In genomic region chr22:46251266-46251665, GRCh38 we compare ENCODE assay signal across 10 cellular contexts. TPM values are rescaled to one million over a fixed set of nuclear protein-coding genes. Genes with fewer than 3 reads are reported as not detected.
A peak's percentile ranks its signal among the peaks of the same experiment; 100 is the strongest.
DNase-seq lines count a peak whose midpoint lies in the region; ATAC-seq, FAIRE-seq and TF ChIP-seq lines count a peak whose summit lies in the region.
"Had no signal": no experiment of that assay in that cellular context is flagged by ENCODE, and none has a peak within 500 bp of the region (broad histone marks: within the 10 kb centered on the region; RNA-seq: fewer than 3 reads in every experiment).

No MANE protein-coding gene starts in this region.

- peak overlapping the region; percentile 86 to 89 for H3K4me3 Mint-ChIP-seq in activated T-cell treated with anti-CD3 and anti-CD28 coated beads, Interleukin-2, amount 50 U/mL, for 72 hours
- H3K4me3 Mint-ChIP-seq in activated T-helper 1 cell treated with anti-CD3 and anti-CD28 coated beads, Interleukin-12 subunit alpha, Interleukin-12 subunit beta, Interleukin-2, Interleukin-4 antibody, amounts not matched to agents 30 ng/mL and 10 ng/mL and 1 ng/mL, durations not matched to agents 14 hours and 24 hours and 36 hours = peak overlapping the region; percentile 87

- H4K20me1 ChIP-seq in keratinocyte (ENCODE audit: control insufficient read depth, extremely low read depth, insufficient read depth, low read length) = no peaks in the 10 kb centered on the region

- DNase-seq in activated T-cell treated with anti-CD3 and anti-CD28 coated beads, Interleukin-2, amount 50 U/mL, for 72 hours = no peak
- no peak for DNase-seq in activated T-cell treated with anti-CD3 and anti-CD28 coated beads for 4 hours
- DNase-seq in activated T-helper 1 cell treated with anti-CD3 and anti-CD28 coated beads, Interleukin-12 subunit alpha, Interleukin-12 subunit beta, Interleukin-2, Interleukin-4 antibody, amounts not matched to agents 30 ng/mL and 10 ng/mL and 1 ng/mL, durations not matched to agents 14 hours and 24 hours and 36 hours (ENCODE audit: low spot score) = no peak
- DNase-seq in keratinocyte (ENCODE audit: low read depth, low spot score) = no peak
- no peak for DNase-seq in testis
- DNase-seq in medulla oblongata (ENCODE audit: extremely low spot score) = no peak
- DNase-seq: COR-L47 had no signal

- TF ChIP-seq POLR2A in testis (IDR thresholded peaks at IDR 0.05) = no peak

- H3K27me3 ChIP-seq in keratinocyte (ENCODE audit: control insufficient read depth, extremely low read depth, insufficient read depth, low read length) = no peaks in the 10 kb centered on the region
- H3K27me3 ChIP-seq in testis = no peaks in the 10 kb centered on the region

- no peaks in the 10 kb centered on the region for H3K9me1 ChIP-seq in keratinocyte (ENCODE audit: control insufficient read depth, extremely low read depth, insufficient read depth, low read length)

- peaks cover 34% of the 10 kb centered on the region for H3K4me1 Mint-ChIP-seq in activated T-cell treated with anti-CD3 and anti-CD28 coated beads, Interleukin-2, amount 50 U/mL, for 72 hours (ENCODE audit: low read depth)
- H3K4me1 Mint-ChIP-seq in activated T-helper 1 cell treated with anti-CD3 and anti-CD28 coated beads, Interleukin-12 subunit alpha, Interleukin-12 subunit beta, Interleukin-2, Interleukin-4 antibody, amounts not matched to agents 30 ng/mL and 10 ng/mL and 1 ng/mL, durations not matched to agents 14 hours and 24 hours and 36 hours (ENCODE audit: low read depth) = peaks cover 31% of the 10 kb centered on the region

- H3K27me3 Mint-ChIP-seq in activated T-cell treated with anti-CD3 and anti-CD28 coated beads, Interleukin-2, amount 50 U/mL, for 72 hours (ENCODE audit: low read depth) = peaks cover 2% of the 10 kb centered on the region
- H3K27me3 Mint-ChIP-seq in activated T-helper 1 cell treated with anti-CD3 and anti-CD28 coated beads, Interleukin-12 subunit alpha, Interleukin-12 subunit beta, Interleukin-2, Interleukin-4 antibody, amounts not matched to agents 30 ng/mL and 10 ng/mL and 1 ng/mL, durations not matched to agents 14 hours and 24 hours and 36 hours (ENCODE audit: insufficient read depth) = peaks cover 2% of the 10 kb centered on the region

- no peaks in the 10 kb centered on the region for H3K79me2 ChIP-seq in keratinocyte (ENCODE audit: control insufficient read depth, insufficient read depth, low read length)

- peaks cover 1 to 3% of the 10 kb centered on the region in 2 donors for H3K36me3 Mint-ChIP-seq in activated T-cell treated with anti-CD3 and anti-CD28 coated beads, Interleukin-2, amount 50 U/mL, for 72 hours (ENCODE audit: insufficient read depth in 2 of 2)
- peaks cover 3% of the 10 kb centered on the region for H3K36me3 Mint-ChIP-seq in activated T-helper 1 cell treated with anti-CD3 and anti-CD28 coated beads, Interleukin-12 subunit alpha, Interleukin-12 subunit beta, Interleukin-2, Interleukin-4 antibody, amounts not matched to agents 30 ng/mL and 10 ng/mL and 1 ng/mL, durations not matched to agents 14 hours and 24 hours and 36 hours (ENCODE audit: low read depth)

- peak overlapping the region; percentile 92 for H3K4me2 ChIP-seq in keratinocyte (ENCODE audit: control insufficient read depth, extremely low read depth, insufficient read depth, low read depth, low read length)

- no peaks in the 10 kb centered on the region for H3K9me3 ChIP-seq in keratinocyte (ENCODE audit: control insufficient read depth, low read depth, low read length)
- H3K9me3 ChIP-seq in testis = no peaks in the 10 kb centered on the region

- H3K36me3 ChIP-seq in keratinocyte (ENCODE audit: control insufficient read depth in 2 of 2, extremely low read depth in 1 of 2, insufficient read depth in 2 of 2, low read length in 2 of 2) = no peaks in the 10 kb centered on the region
- no peaks in the 10 kb centered on the region for H3K36me3 ChIP-seq in testis (ENCODE audit: low read depth, missing control alignments)

- peak overlapping the region; percentile 92 for H2AFZ ChIP-seq in keratinocyte (ENCODE audit: control insufficient read depth, low read length)

- H3K4me3 ChIP-seq in keratinocyte (ENCODE audit: control insufficient read depth in 2 of 3, extremely low read depth in 1 of 3, insufficient read depth in 2 of 3, low read depth in 1 of 3, low read length in 3 of 3) (peak overlapping the region; percentile 78 to 94 (median 84)), testis (peak overlapping the region; percentile 70 to 78)

- FAIRE-seq in keratinocyte (lab: Jason Lieb, UNC) = no peak

- H3K27ac ChIP-seq in keratinocyte (ENCODE audit: control insufficient read depth, insufficient read depth, low read length) (no peak overlapping the region), testis (peak overlapping the region in 1 of 2 donors; percentile 87)

- peak overlapping the region; percentile 85 for H3K27ac Mint-ChIP-seq in activated T-cell treated with anti-CD3 and anti-CD28 coated beads, Interleukin-2, amount 50 U/mL, for 72 hours
- peak overlapping the region; percentile 74 for H3K27ac Mint-ChIP-seq in activated T-helper 1 cell treated with anti-CD3 and anti-CD28 coated beads, Interleukin-12 subunit alpha, Interleukin-12 subunit beta, Interleukin-2, Interleukin-4 antibody, amounts not matched to agents 30 ng/mL and 10 ng/mL and 1 ng/mL, durations not matched to agents 14 hours and 24 hours and 36 hours

- intact Hi-C loops in activated T-helper 1 cell treated with anti-CD3 and anti-CD28 coated beads, Interleukin-12 subunit alpha, Interleukin-12 subunit beta, Interleukin-2, Interleukin-4 antibody, amounts not matched to agents 30 ng/mL and 10 ng/mL and 1 ng/mL, durations not matched to agents 14 hours and 24 hours and 36 hours (cut with micrococcal nuclease) = loop anchor here (5.0 to 10.0 kb wide), 2 partner anchors 216 to 579 kb away; partner anchors contain the start of gene ATXN10
- intact Hi-C loops in testis (cut with DNase I; ENCODE audit: low total_unique reads) = no loop called here

- no peak for ATAC-seq in activated T-cell treated with anti-CD3 and anti-CD28 coated beads, Interleukin-2, amount 50 U/mL, for 72 hours (replicated peaks in 1 of 2)
- ATAC-seq in HG03571 (IDR thresholded peaks at IDR 0.05; ENCODE audit: unreplicated experiment) = no peak
- ATAC-seq in HG03432 (IDR thresholded peaks at IDR 0.05; ENCODE audit: unreplicated experiment) = no peak

- H3K4me1 ChIP-seq in keratinocyte (ENCODE audit: control insufficient read depth, extremely low read depth, insufficient read depth, low read length) (peaks cover 14% of the 10 kb centered on the region), testis (peaks cover 13% of the 10 kb centered on the region)

- no peak overlapping the region for H3K9ac ChIP-seq in keratinocyte (ENCODE audit: control insufficient read depth, extremely low read depth, insufficient read depth, low read length)

- WGBS in testis, 2 donors = 34 to 71% methylated on average over 7 of the region's 7 CpGs

- dilution Hi-C loops in keratinocyte (cut with MboI; ENCODE audit: extremely low pct_ligation_motif_present, low sequenced_read_pairs) = no loop called here

- no peak for TF ChIP-seq CTCF in keratinocyte (optimal IDR thresholded peaks at IDR 0.05 in 1 of 3, IDR thresholded peaks at IDR 0.05 in 1 of 3, conservative IDR thresholded peaks at IDR 0.05 in 1 of 3; ENCODE audit: extremely low read depth in 1 of 3, insufficient read depth in 2 of 3, low read length in 3 of 3)
- TF ChIP-seq CTCF in testis (IDR thresholded peaks at IDR 0.05) = no peak

- H3K9me3 Mint-ChIP-seq in activated T-cell treated with anti-CD3 and anti-CD28 coated beads, Interleukin-2, amount 50 U/mL, for 72 hours = peaks cover 1 to 4% of the 10 kb centered on the region in 2 donors
- no peaks in the 10 kb centered on the region for H3K9me3 Mint-ChIP-seq in activated T-helper 1 cell treated with anti-CD3 and anti-CD28 coated beads, Interleukin-12 subunit alpha, Interleukin-12 subunit beta, Interleukin-2, Interleukin-4 antibody, amounts not matched to agents 30 ng/mL and 10 ng/mL and 1 ng/mL, durations not matched to agents 14 hours and 24 hours and 36 hours

RNA-seq across cellular contexts. Expression of gene CDPF1, which starts 1.2 kb away (rescaled TPM):
- 10 to 100 TPM; 13.1 to 14.9 TPM for total RNA-seq in activated T-cell treated with anti-CD3 and anti-CD28 coated beads, Interleukin-2, amount 50 U/mL, for 72 hours
- 9.5 and 14.2 TPM in 2 replicates for total RNA-seq in activated T-helper 1 cell treated with anti-CD3 and anti-CD28 coated beads, Interleukin-12 subunit alpha, Interleukin-12 subunit beta, Interleukin-2, Interleukin-4 antibody, amounts not matched to agents 30 ng/mL and 10 ng/mL and 1 ng/mL, durations not matched to agents 14 hours and 24 hours and 36 hours
- polyA plus RNA-seq in keratinocyte (5.9 to 7.7 TPM (median 7.5 TPM) in 3 replicates), testis (ENCODE audit: insufficient read depth, low read depth, low replicate concordance) (6.0 TPM)
- polyA plus RNA-seq in keratinocyte (2011; ENCODE audit: low read depth) = 1.4 TPM
- 5.6 and 9.2 TPM in 2 replicates for polyA plus RNA-seq in keratinocyte (2011; cell fraction: cytosol; rRNA removed)
- polyA plus RNA-seq in keratinocyte (2011; cell fraction: nucleus; rRNA removed) = 12.4 and 17.4 TPM in 2 replicates
- polyA plus RNA-seq in keratinocyte (2012; ENCODE audit: low replicate concordance) = 5.0 and 5.1 TPM in 2 replicates
- 1.9 to 2.8 TPM (median 2.4 TPM) in 3 replicates for polyA minus RNA-seq in keratinocyte
- polyA minus RNA-seq in keratinocyte (2011; cell fraction: cytosol; rRNA and poly(A)+ RNA removed) = 7.3 TPM
- polyA minus RNA-seq in keratinocyte (2011; cell fraction: nucleus; rRNA and poly(A)+ RNA removed) = 1.8 and 2.4 TPM in 2 replicates
- total RNA-seq in testis = 10 to 100 TPM; 11.0 to 12.2 TPM

RNA-seq across cellular contexts. Expression of gene PKDREJ, which starts 11.9 kb away (rescaled TPM):
- not detected for total RNA-seq in activated T-cell treated with anti-CD3 and anti-CD28 coated beads, Interleukin-2, amount 50 U/mL, for 72 hours
- total RNA-seq in activated T-helper 1 cell treated with anti-CD3 and anti-CD28 coated beads, Interleukin-12 subunit alpha, Interleukin-12 subunit beta, Interleukin-2, Interleukin-4 antibody, amounts not matched to agents 30 ng/mL and 10 ng/mL and 1 ng/mL, durations not matched to agents 14 hours and 24 hours and 36 hours = 0.03 TPM in 1 of 2 replicates, not detected in the other
- polyA plus RNA-seq in keratinocyte (0.01 TPM in 3 replicates), testis (ENCODE audit: insufficient read depth, low read depth, low replicate concordance) (10.4 TPM)
- not detected for polyA plus RNA-seq in keratinocyte (2011; ENCODE audit: low read depth)
- 0.01 TPM in 1 of 2 replicates, not detected in the other for polyA plus RNA-seq in keratinocyte (2011; cell fraction: cytosol; rRNA removed)
- 0.04 TPM in 2 replicates for polyA plus RNA-seq in keratinocyte (2011; cell fraction: nucleus; rRNA removed)
- polyA plus RNA-seq in keratinocyte (2012; ENCODE audit: low replicate concordance) = 0.03 TPM in 2 replicates
- polyA minus RNA-seq in keratinocyte = not detected in 3 replicates
- not detected for polyA minus RNA-seq in keratinocyte (2011; cell fraction: cytosol; rRNA and poly(A)+ RNA removed)
- 0.11 TPM in 1 of 2 replicates, not detected in the other for polyA minus RNA-seq in keratinocyte (2011; cell fraction: nucleus; rRNA and poly(A)+ RNA removed)
- total RNA-seq in testis = 1 to 10 TPM; 3.4 to 5.0 TPM
- total RNA-seq: dermis microvascular lymphatic vessel endothelial cell had no signal

RNA-seq across cellular contexts. Expression of gene TTC38, which starts 16.5 kb away (rescaled TPM):
- 10 to 100 TPM; 10.1 to 16.5 TPM for total RNA-seq in activated T-cell treated with anti-CD3 and anti-CD28 coated beads, Interleukin-2, amount 50 U/mL, for 72 hours
- total RNA-seq in activated T-helper 1 cell treated with anti-CD3 and anti-CD28 coated beads, Interleukin-12 subunit alpha, Interleukin-12 subunit beta, Interleukin-2, Interleukin-4 antibody, amounts not matched to agents 30 ng/mL and 10 ng/mL and 1 ng/mL, durations not matched to agents 14 hours and 24 hours and 36 hours = 23.0 and 30.2 TPM in 2 replicates
- polyA plus RNA-seq in keratinocyte (11.4 to 14.5 TPM (median 13.4 TPM) in 3 replicates), testis (ENCODE audit: insufficient read depth, low read depth, low replicate concordance) (15.7 TPM)
- polyA plus RNA-seq in keratinocyte (2011; ENCODE audit: low read depth) = 3.1 TPM
- polyA plus RNA-seq in keratinocyte (2011; cell fraction: cytosol; rRNA removed) = 13.7 and 13.8 TPM in 2 replicates
- 16.1 and 18.7 TPM in 2 replicates for polyA plus RNA-seq in keratinocyte (2011; cell fraction: nucleus; rRNA removed)
- polyA plus RNA-seq in keratinocyte (2012; ENCODE audit: low replicate concordance) = 4.0 and 11.6 TPM in 2 replicates
- 11.6 to 17.9 TPM (median 12.3 TPM) in 3 replicates for polyA minus RNA-seq in keratinocyte
- polyA minus RNA-seq in keratinocyte (2011; cell fraction: cytosol; rRNA and poly(A)+ RNA removed) = 25.7 TPM
- 9.3 and 10.0 TPM in 2 replicates for polyA minus RNA-seq in keratinocyte (2011; cell fraction: nucleus; rRNA and poly(A)+ RNA removed)
- total RNA-seq in testis = 10 to 100 TPM; 36.4 to 44.2 TPM

RNA-seq across cellular contexts. Expression of gene GTSE1, which starts 45.4 kb away (rescaled TPM):
- 10 to 100 TPM; 54.2 to 60.5 TPM for total RNA-seq in activated T-cell treated with anti-CD3 and anti-CD28 coated beads, Interleukin-2, amount 50 U/mL, for 72 hours
- 39.0 and 39.9 TPM in 2 replicates for total RNA-seq in activated T-helper 1 cell treated with anti-CD3 and anti-CD28 coated beads, Interleukin-12 subunit alpha, Interleukin-12 subunit beta, Interleukin-2, Interleukin-4 antibody, amounts not matched to agents 30 ng/mL and 10 ng/mL and 1 ng/mL, durations not matched to agents 14 hours and 24 hours and 36 hours
- 0.61 to 6.3 TPM (median 4.7 TPM) in 3 replicates for polyA plus RNA-seq in keratinocyte
- not detected for polyA plus RNA-seq in keratinocyte (2011; ENCODE audit: low read depth)
- 0.97 and 1.1 TPM in 2 replicates for polyA plus RNA-seq in keratinocyte (2011; cell fraction: cytosol; rRNA removed)
- 3.2 and 4.0 TPM in 2 replicates for polyA plus RNA-seq in keratinocyte (2011; cell fraction: nucleus; rRNA removed)
- 0.10 and 6.2 TPM in 2 replicates for polyA plus RNA-seq in keratinocyte (2012; ENCODE audit: low replicate concordance)
- 0.73 to 2.4 TPM (median 2.2 TPM) in 3 replicates for polyA minus RNA-seq in keratinocyte
- 5.9 TPM for polyA minus RNA-seq in keratinocyte (2011; cell fraction: cytosol; rRNA and poly(A)+ RNA removed)
- polyA minus RNA-seq in keratinocyte (2011; cell fraction: nucleus; rRNA and poly(A)+ RNA removed) = 1.2 and 1.4 TPM in 2 replicates
- total RNA-seq in testis = 1 to 10 TPM; 9.0 to 10.0 TPM
- 22.9 TPM for polyA plus RNA-seq in testis (ENCODE audit: insufficient read depth, low read depth, low replicate concordance)
